Comparison of ENCODE assay signal across 12 cellular contexts in the genomic region with DNA sequence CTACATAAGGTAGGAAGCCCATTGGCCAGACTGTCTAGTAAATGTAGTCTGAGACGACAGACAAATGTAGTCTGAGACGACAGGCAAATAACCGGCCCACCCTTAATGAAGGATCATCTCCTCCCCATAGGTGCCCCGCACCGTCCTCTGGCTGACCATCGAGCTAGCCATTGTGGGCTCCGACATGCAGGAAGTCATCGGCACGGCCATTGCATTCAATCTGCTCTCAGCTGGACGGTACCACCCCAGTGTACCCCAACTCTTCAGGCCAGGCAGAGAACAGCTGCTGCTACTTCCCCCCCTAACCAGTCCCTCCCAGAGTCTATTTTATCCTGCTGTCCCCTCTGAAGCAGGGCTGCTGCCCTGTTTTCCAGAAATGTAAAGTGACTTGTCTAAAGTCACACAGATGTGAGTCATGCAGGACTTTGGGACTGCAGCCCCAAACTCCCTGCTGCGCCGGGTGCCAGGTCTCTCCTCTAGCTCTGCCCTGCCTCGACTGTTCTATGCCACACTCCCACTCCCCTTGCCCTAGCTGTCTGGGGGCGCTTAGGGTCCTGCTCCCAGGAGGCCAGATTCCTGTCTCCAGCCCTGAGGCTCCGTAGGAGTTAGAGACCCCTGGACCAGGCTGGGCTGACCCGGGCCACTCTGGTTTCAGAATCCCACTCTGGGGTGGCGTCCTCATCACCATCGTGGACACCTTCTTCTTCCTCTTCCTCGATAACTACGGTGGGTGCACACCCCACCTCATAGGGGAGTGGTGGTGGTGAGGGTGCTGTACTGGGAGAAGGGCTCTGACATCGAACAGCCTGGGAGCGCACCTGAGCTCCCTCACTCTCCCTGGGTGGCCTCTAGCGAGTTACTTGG. TPM values are rescaled to one million over a fixed set of nuclear protein-coding genes. Genes with fewer than 3 reads are reported as not detected.
DNase-seq lines count a peak whose midpoint lies in the region; ATAC-seq and TF ChIP-seq lines count a peak whose summit lies in the region.
"Had no signal": no experiment of that assay in that cellular context is flagged by ENCODE, and none has a peak within 500 bp of the region (broad histone marks: within the 10 kb centered on the region; RNA-seq: fewer than 3 reads in every experiment).

No MANE protein-coding gene starts in this region.

- no peak overlapping the region for H4K8ac ChIP-seq in mesendoderm (ENCODE audit: low read depth, low read length)

- no peak overlapping the region for H3K23ac ChIP-seq in mesendoderm (ENCODE audit: low read length)

- H3K18ac ChIP-seq in mesendoderm (ENCODE audit: low read length) = no peak overlapping the region

- no peak overlapping the region for H2BK120ac ChIP-seq in mesendoderm (ENCODE audit: low read depth, low read length)

- H2BK15ac ChIP-seq in mesendoderm (replicated peaks; ENCODE audit: low read depth) = no peak overlapping the region

- H3K4ac ChIP-seq in mesendoderm (ENCODE audit: low read depth, low read length) = no peak overlapping the region

- WGBS in mesendoderm (ENCODE audit: extremely low coverage, insufficient coverage, low lambda C conversion rate) = no CpG with 5 or more reads among the region's 23 CpGs
- WGBS in transverse colon (ENCODE audit: low coverage in 1 of 2), 2 donors = 69% methylated on average over 23 of the region's 23 CpGs; no CpG with 5 or more reads in 1 of the 2 donors

- no peaks in the 10 kb centered on the region for H3K9me3 ChIP-seq in transverse colon

- H3K4me1 Mint-ChIP-seq in activated naive CD4-positive, alpha-beta T cell treated with anti-CD3 and anti-CD28 coated beads, Interleukin-2, amount 50 U/mL, for 24 hours = peaks cover 7% of the 10 kb centered on the region
- peaks cover 7% of the 10 kb centered on the region for H3K4me1 Mint-ChIP-seq in activated naive CD4-positive, alpha-beta T cell treated with anti-CD3 and anti-CD28 coated beads, Interleukin-2, amount 10 ng/mL, durations not matched to agents 7 days and 5 days
- H3K4me1 Mint-ChIP-seq in dendritic cell treated with granulocyte-macrophage colony-stimulating factor and Interleukin-4, amounts not matched to agents 40 ng/mL and 50 ng/mL, for 4 days (ENCODE audit: low read depth) = peaks cover 88% of the 10 kb centered on the region

- TF ChIP-seq POLR2A in transverse colon (IDR thresholded peaks at IDR 0.05) = no peak

- intact Hi-C loops in dendritic cell treated with granulocyte-macrophage colony-stimulating factor and Interleukin-4, amounts not matched to agents 40 ng/mL and 50 ng/mL, for 4 days (cut with micrococcal nuclease) = no loop called here
- intact Hi-C loops in transverse colon (cut with DNase I; ENCODE audit: low total_unique reads) = no loop called here

- H3K36me3 ChIP-seq in mesendoderm (ENCODE audit: control insufficient read depth, insufficient read depth, low read length) = no peaks in the 10 kb centered on the region
- no peaks in the 10 kb centered on the region for H3K36me3 ChIP-seq in transverse colon

- H3K79me1 ChIP-seq in mesendoderm (ENCODE audit: low read length) = no peaks in the 10 kb centered on the region

- no peaks in the 10 kb centered on the region for H3K9me3 Mint-ChIP-seq in activated naive CD4-positive, alpha-beta T cell treated with anti-CD3 and anti-CD28 coated beads, Interleukin-2, amount 50 U/mL, for 24 hours
- H3K9me3 Mint-ChIP-seq in activated naive CD4-positive, alpha-beta T cell treated with anti-CD3 and anti-CD28 coated beads, Interleukin-2, amount 10 ng/mL, durations not matched to agents 7 days and 5 days = no peaks in the 10 kb centered on the region
- H3K9me3 Mint-ChIP-seq in dendritic cell treated with granulocyte-macrophage colony-stimulating factor and Interleukin-4, amounts not matched to agents 40 ng/mL and 50 ng/mL, for 4 days = no peaks in the 10 kb centered on the region
- H3K9me3 Mint-ChIP-seq: natural killer cell treated with Interleukin-12 subunit alpha and Interleukin-12 subunit beta and Interleukin-15 and Interleukin-18, amount 100 ng/mL, for 72 hours had no signal

- H3K79me2 ChIP-seq in mesendoderm (ENCODE audit: control insufficient read depth, insufficient read depth, low read length) = no peaks in the 10 kb centered on the region

- H3K4me3 ChIP-seq in mesendoderm (ENCODE audit: low read length) (no peak overlapping the region), transverse colon (peak overlapping the region in 2 of 4 donors; percentile 35 to 51)

- CTCF ChIA-PET in activated naive CD4-positive, alpha-beta T cell treated with anti-CD3 and anti-CD28 coated beads, Interleukin-2, amount 10 ng/mL, durations not matched to agents 7 days and 5 days (lab: Charles Lee) = interaction anchor here (0.6 to 1.1 kb wide), 2 partner anchors 27 to 115 kb away, joined by 3 read pairs; no protein-coding TSS in a partner anchor

- no peak for TF ChIP-seq EP300 in transverse colon (IDR thresholded peaks at IDR 0.05; ENCODE audit: low read depth)

- H3K27ac ChIP-seq in mesendoderm (ENCODE audit: low read depth, low read length) = no peak overlapping the region
- H3K27ac ChIP-seq in transverse colon = peak overlapping the region; percentile 55 to 76 (median 62)
- H3K27ac ChIP-seq: HL-60 had no signal

- no peak overlapping the region for H4K5ac ChIP-seq in mesendoderm (ENCODE audit: low read length)

- H2AK5ac ChIP-seq in mesendoderm (ENCODE audit: low read length) = no peak overlapping the region

- TF ChIP-seq CTCF in transverse colon (IDR thresholded peaks at IDR 0.05) = no peak

- peak overlapping the region; percentile 95 for H3K56ac ChIP-seq in mesendoderm (ENCODE audit: low read length)

- DNase-seq in activated naive CD4-positive, alpha-beta T cell treated with anti-CD3 and anti-CD28 coated beads, Interleukin-2, amount 10 ng/mL, durations not matched to agents 7 days and 5 days = no peak
- DNase-seq in mesendoderm (no peak), transverse colon (no peak), SIG-M5 (lab: John Stamatoyannopoulos, UW) (no peak)
- no peak for DNase-seq in activated T-cell treated with anti-CD3 and anti-CD28 coated beads, Interleukin-2, amount 50 U/mL, for 48 hours
- DNase-seq: ACHN had no signal

- no peaks in the 10 kb centered on the region for H3K4me1 ChIP-seq in mesendoderm (ENCODE audit: control insufficient read depth, low read depth, low read length)
- peaks cover 0 to 14% (median 4%) of the 10 kb centered on the region in 4 donors for H3K4me1 ChIP-seq in transverse colon

- in situ Hi-C loops in transverse colon (cut with MboI; ENCODE audit: low pct_ligation_motif_present in 1 of 4, low pct_unique_long_range_greater_than_20kb in 1 of 4, low sequenced_read_pairs in 3 of 4) = loop anchor here in 3 of 4 donors (25.0 kb wide), 2 partner anchors 99 to 199 kb away; a partner anchor contains a TSS

- H2BK5ac ChIP-seq in mesendoderm (ENCODE audit: low read length) = no peak overlapping the region

- no peak for ATAC-seq in HG02885 (IDR thresholded peaks at IDR 0.05; ENCODE audit: poor library complexity, unreplicated experiment)

- H3K27me3 Mint-ChIP-seq in activated naive CD4-positive, alpha-beta T cell treated with anti-CD3 and anti-CD28 coated beads, Interleukin-2, amount 50 U/mL, for 24 hours = no peaks in the 10 kb centered on the region
- peaks cover 71% of the 10 kb centered on the region for H3K27me3 Mint-ChIP-seq in activated naive CD4-positive, alpha-beta T cell treated with anti-CD3 and anti-CD28 coated beads, Interleukin-2, amount 10 ng/mL, durations not matched to agents 7 days and 5 days
- H3K27me3 Mint-ChIP-seq in dendritic cell treated with granulocyte-macrophage colony-stimulating factor and Interleukin-4, amounts not matched to agents 40 ng/mL and 50 ng/mL, for 4 days = no peaks in the 10 kb centered on the region

- H3K27me3 ChIP-seq in mesendoderm (ENCODE audit: insufficient read depth, low read length, poor library complexity) (no peaks in the 10 kb centered on the region), transverse colon (no peaks in the 10 kb centered on the region)

- H3K4me3 Mint-ChIP-seq in activated naive CD4-positive, alpha-beta T cell treated with anti-CD3 and anti-CD28 coated beads, Interleukin-2, amount 50 U/mL, for 24 hours = no peak overlapping the region
- no peak overlapping the region for H3K4me3 Mint-ChIP-seq in activated naive CD4-positive, alpha-beta T cell treated with anti-CD3 and anti-CD28 coated beads, Interleukin-2, amount 10 ng/mL, durations not matched to agents 7 days and 5 days
- no peak overlapping the region for H3K4me3 Mint-ChIP-seq in dendritic cell treated with granulocyte-macrophage colony-stimulating factor and Interleukin-4, amounts not matched to agents 40 ng/mL and 50 ng/mL, for 4 days
- H3K4me3 Mint-ChIP-seq: natural killer cell treated with Interleukin-12 subunit alpha and Interleukin-12 subunit beta and Interleukin-15 and Interleukin-18, amount 100 ng/mL, for 72 hours had no signal

- H3K27ac Mint-ChIP-seq in activated naive CD4-positive, alpha-beta T cell treated with anti-CD3 and anti-CD28 coated beads, Interleukin-2, amount 50 U/mL, for 24 hours = peak overlapping the region; percentile 8
- no peak overlapping the region for H3K27ac Mint-ChIP-seq in activated naive CD4-positive, alpha-beta T cell treated with anti-CD3 and anti-CD28 coated beads, Interleukin-2, amount 10 ng/mL, durations not matched to agents 7 days and 5 days
- H3K27ac Mint-ChIP-seq in dendritic cell treated with granulocyte-macrophage colony-stimulating factor and Interleukin-4, amounts not matched to agents 40 ng/mL and 50 ng/mL, for 4 days = peak overlapping the region; percentile 76
- H3K27ac Mint-ChIP-seq: natural killer cell treated with Interleukin-12 subunit alpha and Interleukin-12 subunit beta and Interleukin-15 and Interleukin-18, amount 100 ng/mL, for 72 hours had no signal

- H3K36me3 Mint-ChIP-seq in activated naive CD4-positive, alpha-beta T cell treated with anti-CD3 and anti-CD28 coated beads, Interleukin-2, amount 50 U/mL, for 24 hours = no peaks in the 10 kb centered on the region
- H3K36me3 Mint-ChIP-seq in activated naive CD4-positive, alpha-beta T cell treated with anti-CD3 and anti-CD28 coated beads, Interleukin-2, amount 10 ng/mL, durations not matched to agents 7 days and 5 days = no peaks in the 10 kb centered on the region
- peaks cover 5% of the 10 kb centered on the region for H3K36me3 Mint-ChIP-seq in dendritic cell treated with granulocyte-macrophage colony-stimulating factor and Interleukin-4, amounts not matched to agents 40 ng/mL and 50 ng/mL, for 4 days (ENCODE audit: low read depth)
- H3K36me3 Mint-ChIP-seq: natural killer cell treated with Interleukin-12 subunit alpha and Interleukin-12 subunit beta and Interleukin-15 and Interleukin-18, amount 100 ng/mL, for 72 hours had no signal

- peak overlapping the region; percentile 23 for H3K4me2 ChIP-seq in mesendoderm (ENCODE audit: low read length)

- H3K9ac ChIP-seq in mesendoderm (ENCODE audit: low read length) = no peak overlapping the region

RNA-seq across cellular contexts. Expression of a gene that starts 4.7 kb away (rescaled TPM):
- 0.04 TPM for polyA plus RNA-seq in mesendoderm (2013, experiment 1 of 2)
- 0.04 TPM for polyA plus RNA-seq in mesendoderm (2013, experiment 2 of 2)
- 1 to 10 TPM; 2.6 to 8.4 (median 6.3) TPM for total RNA-seq in transverse colon
- total RNA-seq: Daoy had no signal

RNA-seq across cellular contexts. Expression of a gene that starts 12.9 kb away (rescaled TPM):
- polyA plus RNA-seq in mesendoderm (2013, experiment 1 of 2) = 13.1 TPM
- 12.7 TPM for polyA plus RNA-seq in mesendoderm (2013, experiment 2 of 2)
- 100 to 1,000 TPM; 132 to 197 (median 173) TPM for total RNA-seq in transverse colon

RNA-seq across cellular contexts. Expression of a gene that starts 30.1 kb away (rescaled TPM):
- not detected for polyA plus RNA-seq in mesendoderm (2013, experiment 1 of 2)
- not detected for polyA plus RNA-seq in mesendoderm (2013, experiment 2 of 2)
- total RNA-seq in transverse colon = not detected
- total RNA-seq: Daoy; natural killer cell treated with Interleukin-12 subunit alpha and Interleukin-12 subunit beta and Interleukin-15 and Interleukin-18, amount 100 ng/mL, for 72 hours had no signal

RNA-seq across cellular contexts. Expression of a gene that starts 32.2 kb away (rescaled TPM):
- polyA plus RNA-seq in mesendoderm (2013, experiment 1 of 2) = 6.1 TPM
- polyA plus RNA-seq in mesendoderm (2013, experiment 2 of 2) = 6.5 TPM
- 100 to 1,000 TPM; 177 to 541 (median 285) TPM for total RNA-seq in transverse colon
